In the genomic region with DNA sequence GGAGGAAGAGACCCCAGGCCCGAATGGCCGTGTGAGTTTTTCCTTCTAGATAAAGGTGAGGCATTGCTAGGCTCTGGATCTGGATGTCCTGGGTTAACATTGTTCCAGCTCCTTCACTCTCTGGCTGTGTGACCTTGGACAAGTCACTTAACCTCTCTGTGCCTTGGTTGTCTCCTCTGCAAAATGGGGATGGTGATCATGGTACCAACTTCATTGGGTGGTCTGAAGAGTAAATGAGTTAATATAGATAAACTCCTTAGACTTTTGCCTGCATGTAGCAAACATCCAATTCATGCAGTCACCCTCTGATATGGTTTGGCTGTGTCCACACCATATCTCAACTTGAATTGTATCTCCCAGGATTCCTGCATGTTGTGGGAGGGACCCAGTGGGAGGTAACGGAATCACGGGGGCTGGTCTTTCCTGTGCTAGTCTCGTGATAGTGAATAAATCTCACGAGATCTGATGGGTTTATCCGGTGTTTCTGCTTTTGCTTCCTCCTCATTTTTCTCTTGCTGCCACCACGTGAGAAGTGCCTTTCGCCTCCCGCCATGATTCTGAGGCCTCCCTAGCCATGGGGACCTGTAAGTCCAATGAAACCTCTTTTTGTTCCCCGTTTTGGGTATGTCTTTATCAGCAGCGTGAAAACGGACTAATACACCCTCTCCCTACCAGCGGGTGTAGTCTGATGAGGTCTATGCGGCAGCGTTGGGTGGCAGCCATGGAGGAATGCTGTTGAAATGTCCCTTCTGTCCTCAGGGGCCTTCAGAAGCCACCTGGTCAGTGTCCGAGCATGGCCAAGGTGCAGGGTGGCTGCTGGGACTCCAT, we compare ENCODE assay signal across 21 cellular contexts.
A peak's percentile ranks its signal among the peaks of the same experiment; 100 is the strongest.
DNase-seq lines count a peak whose midpoint lies in the region; ATAC-seq, FAIRE-seq and TF ChIP-seq lines count a peak whose summit lies in the region.
"Had no signal": no experiment of that assay in that cellular context is flagged by ENCODE, and none has a peak within 500 bp of the region (broad histone marks: within the 10 kb centered on the region; RNA-seq: fewer than 3 reads in every experiment).

No MANE protein-coding gene starts in this region.

- ATAC-seq in GM12878 = no peak
- no peak for ATAC-seq in HG03469 (IDR thresholded peaks at IDR 0.05; ENCODE audit: unreplicated experiment)
- no peak for ATAC-seq in HG03175 (IDR thresholded peaks at IDR 0.05; ENCODE audit: unreplicated experiment)
- ATAC-seq: GM23338 had no signal

- peak; percentile 70 for FAIRE-seq in GM12878 (lab: Jason Lieb, UNC)
- FAIRE-seq: GM12891 had no signal

- no peak for TF ChIP-seq RAD21 in GM12878 (IDR thresholded peaks at IDR 0.05; ENCODE audit: insufficient read depth, low read depth, low read length)

- H3K4me3 ChIP-seq in CD8-positive, alpha-beta memory T cell (ENCODE audit: low read length) = no peak overlapping the region
- H3K4me3 ChIP-seq in GM12878 = no peak overlapping the region
- H3K4me3 ChIP-seq in endodermal cell (ENCODE audit: low read length) = no peak overlapping the region
- no peak overlapping the region for H3K4me3 ChIP-seq in MG63
- H3K4me3 ChIP-seq: BLaER1, GM23338, HAP-1 had no signal

- H3K27ac ChIP-seq in CD8-positive, alpha-beta memory T cell (ENCODE audit: low read depth, low read length) = peak overlapping the region; percentile 31
- H3K27ac ChIP-seq in GM12878 (ENCODE audit: control insufficient read depth, insufficient read depth) = no peak overlapping the region
- no peak overlapping the region for H3K27ac ChIP-seq in endodermal cell (ENCODE audit: low read depth, low read length)
- H3K27ac ChIP-seq: BLaER1, KMS-11 had no signal

- peaks cover 0 to 5% of the 10 kb centered on the region in 2 donors for H3K27me3 Mint-ChIP-seq in CD8-positive, alpha-beta memory T cell
- H3K27me3 Mint-ChIP-seq in endodermal cell (ENCODE audit: insufficient read depth) = no peaks in the 10 kb centered on the region
- H3K27me3 Mint-ChIP-seq: CD4-positive, alpha-beta memory T cell had no signal

- H3K4me2 ChIP-seq in GM12878 (ENCODE audit: control insufficient read depth, insufficient read depth) = no peak overlapping the region
- H3K4me2 ChIP-seq: BLaER1, GM23338, KMS-11 had no signal

- H3K9ac ChIP-seq in GM12878 (ENCODE audit: control insufficient read depth, insufficient read depth, low read length) (no peak overlapping the region), endodermal cell (ENCODE audit: extremely low read depth, low read length, poor library complexity, severe bottlenecking) (no peak overlapping the region)
- H3K9ac ChIP-seq: BLaER1, KMS-11 had no signal

- no peaks in the 10 kb centered on the region for H3K36me3 ChIP-seq in CD8-positive, alpha-beta memory T cell (ENCODE audit: insufficient read depth, low read length)
- H3K36me3 ChIP-seq in GM12878 (ENCODE audit: control insufficient read depth in 2 of 2, insufficient read depth in 2 of 2, low read length in 1 of 2) (no peaks in the 10 kb centered on the region), endodermal cell (ENCODE audit: control insufficient read depth, insufficient read depth, low read length) (no peaks in the 10 kb centered on the region), MG63 (no peaks in the 10 kb centered on the region)
- H3K36me3 ChIP-seq: BLaER1, HAP-1 had no signal

- no peaks in the 10 kb centered on the region for H3K4me1 ChIP-seq in CD8-positive, alpha-beta memory T cell (ENCODE audit: insufficient read depth, low read length)
- H3K4me1 ChIP-seq in GM12878 (ENCODE audit: control insufficient read depth, insufficient read depth, low read length) (no peaks in the 10 kb centered on the region), endodermal cell (ENCODE audit: control insufficient read depth, insufficient read depth, low read length) (no peaks in the 10 kb centered on the region)
- H3K4me1 ChIP-seq: BLaER1, HAP-1 had no signal

- H3K27me3 ChIP-seq in CD8-positive, alpha-beta memory T cell (ENCODE audit: insufficient read depth, low read length, poor library complexity, severe bottlenecking) = no peaks in the 10 kb centered on the region
- no peaks in the 10 kb centered on the region; a peak in 1 of 4 replicates for H3K27me3 ChIP-seq in GM12878 (replicated peaks in 1 of 2; ENCODE audit: control insufficient read depth in 2 of 2, insufficient read depth in 2 of 2, low read length in 1 of 2)
- no peaks in the 10 kb centered on the region for H3K27me3 ChIP-seq in endodermal cell (ENCODE audit: control insufficient read depth, insufficient read depth, low read length, poor library complexity, severe bottlenecking)
- H3K27me3 ChIP-seq in MG63 = no peaks in the 10 kb centered on the region
- H3K27me3 ChIP-seq: BLaER1 had no signal

- SMC1A ChIA-PET in GM12878 (lab: Charles Lee; ENCODE audit: uncharacterized antibody, unreplicated experiment) = no interaction called here

- H3K9me3 ChIP-seq in CD8-positive, alpha-beta memory T cell (ENCODE audit: low read length) = no peaks in the 10 kb centered on the region
- H3K9me3 ChIP-seq in GM12878 (replicated peaks; ENCODE audit: control insufficient read depth, insufficient read depth, low read length) (no peaks in the 10 kb centered on the region; the same call in 2 of the 3 replicates), endodermal cell (ENCODE audit: control insufficient read depth, low read length) (peaks cover 7% of the 10 kb centered on the region), MG63 (no peaks in the 10 kb centered on the region)
- H3K9me3 ChIP-seq: HAP-1 had no signal

- no peak overlapping the region for H3K4me3 Mint-ChIP-seq in CD8-positive, alpha-beta memory T cell
- no peak overlapping the region for H3K4me3 Mint-ChIP-seq in endodermal cell
- H3K4me3 Mint-ChIP-seq: CD14-positive monocyte; CD4-positive, alpha-beta memory T cell; GM23338 had no signal

- no peak overlapping the region for H3K27ac Mint-ChIP-seq in CD8-positive, alpha-beta memory T cell
- no peak overlapping the region for H3K27ac Mint-ChIP-seq in endodermal cell
- H3K27ac Mint-ChIP-seq: CD14-positive monocyte; CD4-positive, alpha-beta memory T cell; GM23338 had no signal

- TF ChIP-seq POLR2A in GM12878 (IDR thresholded peaks at IDR 0.05; ENCODE audit: low read depth, low read length) = no peak

- H3K79me2 ChIP-seq in GM12878 (ENCODE audit: control insufficient read depth, insufficient read depth, low read length) = no peaks in the 10 kb centered on the region

- no peaks in the 10 kb centered on the region for H4K20me1 ChIP-seq in GM12878 (ENCODE audit: control insufficient read depth, insufficient read depth)
- H4K20me1 ChIP-seq: BLaER1 had no signal

- CTCF ChIA-PET in CD8-positive, alpha-beta memory T cell (lab: Charles Lee) = no interaction called here
- CTCF ChIA-PET in GM12878 (lab: Yijun Ruan, JAX) = no interaction called here

- no peak overlapping the region for H2AFZ ChIP-seq in GM12878 (ENCODE audit: control insufficient read depth, low read depth, low read length)
- H2AFZ ChIP-seq: GM23338 had no signal

- 30% methylated on average over 17 of the region's 17 CpGs for WGBS in GM12878 (ENCODE audit: insufficient coverage, insufficient replicate concordance, low lambda C conversion rate, missing lambda C conversion rate)
- WGBS in endodermal cell (ENCODE audit: insufficient coverage in 1 of 2, insufficient read length in 1 of 2), 2 experiments = 91 to 96% methylated on average over 14 to 17 of the region's 17 CpGs

- intact Hi-C loops in GM12878 (cut with micrococcal nuclease; ENCODE audit: unreplicated experiment) = no loop called here

- peaks cover 0 to 7% (median 6%) of the 10 kb centered on the region in 5 donors for H3K9me3 Mint-ChIP-seq in CD8-positive, alpha-beta memory T cell
- H3K9me3 Mint-ChIP-seq in endodermal cell = peaks cover 11% of the 10 kb centered on the region

- no peak for TF ChIP-seq EP300 in GM12878 (IDR thresholded peaks at IDR 0.05; ENCODE audit: borderline replicate concordance in 1 of 2, control insufficient read depth in 1 of 2, low read depth in 2 of 2, low read length in 2 of 2)

- POLR2A ChIA-PET in CD8-positive, alpha-beta memory T cell (lab: Charles Lee) = no interaction called here
- POLR2A ChIA-PET in GM12878 (lab: Charles Lee) = no interaction called here

- no TSS peak for BruUV-seq in GM12878 (replicated peaks; lab: Mats Ljungman, UMichigan)

- no peaks in the 10 kb centered on the region for H3K36me3 Mint-ChIP-seq in CD8-positive, alpha-beta memory T cell
- H3K36me3 Mint-ChIP-seq in endodermal cell (ENCODE audit: low read depth) = peaks cover 9% of the 10 kb centered on the region
- H3K36me3 Mint-ChIP-seq: CD14-positive monocyte; CD4-positive, alpha-beta memory T cell had no signal

- DNase-seq in CD8-positive, alpha-beta memory T cell = no peak
- peak; percentile 50 for DNase-seq in HT1080 (ENCODE audit: low read depth)
- no peak for DNase-seq in GM12878 (ENCODE audit: low read depth, low spot score)
- peak; percentile 41 for DNase-seq in endodermal cell
- DNase-seq in MG63 = no peak
- no peak for DNase-seq in DMS 273 (lab: John Stamatoyannopoulos, UW; ENCODE audit: unreplicated experiment)
- DNase-seq: 8988T; Calu3; CD4-positive, alpha-beta memory T cell; DMS 273 treated with DMSO at 0.1 percent for 48 hours; DMS53; DND-41; EL had no signal

- no peaks in the 10 kb centered on the region for H3K4me1 Mint-ChIP-seq in CD8-positive, alpha-beta memory T cell
- no peaks in the 10 kb centered on the region for H3K4me1 Mint-ChIP-seq in endodermal cell
- H3K4me1 Mint-ChIP-seq: CD14-positive monocyte; CD4-positive, alpha-beta memory T cell; GM23338 had no signal

- RAD21 ChIA-PET in GM12878 (lab: Charles Lee; ENCODE audit: unreplicated experiment) = no interaction called here

- no peak for TF ChIP-seq CTCF in GM12878 (IDR thresholded peaks at IDR 0.05 in 2 of 3, conservative IDR thresholded peaks at IDR 0.05 in 1 of 3; ENCODE audit: control insufficient read depth in 2 of 3, extremely low read depth in 1 of 3, insufficient read depth in 1 of 3, low read depth in 3 of 3, low read length in 3 of 3)
- no peak for TF ChIP-seq CTCF in endodermal cell (conservative IDR thresholded peaks at IDR 0.05)

- in situ Hi-C loops in GM12878 (cut with MboI) = no loop called here

TF ChIP-seq in GM12878, 131 proteins besides CTCF, POLR2A, EP300 and RAD21 (continues in another document):
- TF ChIP-seq SREBF2 (IDR thresholded peaks at IDR 0.05; ENCODE audit: low read length) (no peak), ZBED1 (IDR thresholded peaks at IDR 0.05; ENCODE audit: borderline replicate concordance) (no peak)
- TF ChIP-seq, protein P1, sequence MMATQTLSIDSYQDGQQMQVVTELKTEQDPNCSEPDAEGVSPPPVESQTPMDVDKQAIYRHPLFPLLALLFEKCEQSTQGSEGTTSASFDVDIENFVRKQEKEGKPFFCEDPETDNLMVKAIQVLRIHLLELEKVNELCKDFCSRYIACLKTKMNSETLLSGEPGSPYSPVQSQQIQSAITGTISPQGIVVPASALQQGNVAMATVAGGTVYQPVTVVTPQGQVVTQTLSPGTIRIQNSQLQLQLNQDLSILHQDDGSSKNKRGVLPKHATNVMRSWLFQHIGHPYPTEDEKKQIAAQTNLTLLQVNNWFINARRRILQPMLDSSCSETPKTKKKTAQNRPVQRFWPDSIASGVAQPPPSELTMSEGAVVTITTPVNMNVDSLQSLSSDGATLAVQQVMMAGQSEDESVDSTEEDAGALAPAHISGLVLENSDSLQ (IDR thresholded peaks at IDR 0.05) = no peak

Comparison
In these comparisons a context has a peak if more than half of its experiments do, and no peak if none do; other contexts are left out.
1. DNase-seq: peak in HT1080 (single experiment) and endodermal cell (single experiment); none in CD8-positive, alpha-beta memory T cell (0 of 5), GM12878 (single experiment), MG63 (single experiment) and DMS 273 (single experiment).